ENCODE assay signal across 1 cellular context in genomic region chr19:41363753-41364545, GRCh38.
A peak's percentile ranks its signal among the peaks of the same experiment; 100 is the strongest.
TF ChIP-seq lines count a peak whose summit lies in the region.

A gene with protein sequence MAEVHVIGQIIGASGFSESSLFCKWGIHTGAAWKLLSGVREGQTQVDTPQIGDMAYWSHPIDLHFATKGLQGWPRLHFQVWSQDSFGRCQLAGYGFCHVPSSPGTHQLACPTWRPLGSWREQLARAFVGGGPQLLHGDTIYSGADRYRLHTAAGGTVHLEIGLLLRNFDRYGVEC (minus strand): TSS chr19:41364149. CDS start chr19:41363519, 630 bp downstream.

TF ChIP-seq in HepG2, 621 proteins besides CTCF, POLR2A, EP300 and RAD21 (continued from another document and continues in another):
- TF ChIP-seq ZNF704 (CRISPR knock-in tag; IDR thresholded peaks at IDR 0.05; ENCODE audit: borderline replicate concordance) = no peak
- no peak for TF ChIP-seq THRA (CRISPR knock-in tag; IDR thresholded peaks at IDR 0.05; ENCODE audit: borderline replicate concordance)
- TF ChIP-seq NPAS2 (CRISPR knock-in tag; IDR thresholded peaks at IDR 0.05; ENCODE audit: borderline replicate concordance) = no peak
- no peak for TF ChIP-seq SP1 (IDR thresholded peaks at IDR 0.05)
- TF ChIP-seq SP1 (CRISPR knock-in tag; IDR thresholded peaks at IDR 0.05) = peak; percentile 54
- TF ChIP-seq SALL2 (CRISPR knock-in tag; IDR thresholded peaks at IDR 0.05) = peak; percentile 14; the same call in 1 of the 2 replicates
- TF ChIP-seq ZSCAN5A (CRISPR knock-in tag; IDR thresholded peaks at IDR 0.05; ENCODE audit: borderline replicate concordance) = no peak
- no peak for TF ChIP-seq SUZ12 (IDR thresholded peaks at IDR 0.05; ENCODE audit: low read depth, low read length)
- TF ChIP-seq ZNF569 (CRISPR knock-in tag; IDR thresholded peaks at IDR 0.05; ENCODE audit: borderline replicate concordance) = no peak
- no peak for TF ChIP-seq ZFP36 (IDR thresholded peaks at IDR 0.05; ENCODE audit: borderline replicate concordance, low read depth, low read length, partially characterized antibody)
- TF ChIP-seq FIP1L1 (IDR thresholded peaks at IDR 0.05; ENCODE audit: borderline replicate concordance, insufficient read depth, low read depth, low read length) = no peak
- no peak for TF ChIP-seq EZH2 (conservative IDR thresholded peaks at IDR 0.05; ENCODE audit: low read depth, low read length)
- no peak for TF ChIP-seq ZNF883 (CRISPR knock-in tag; IDR thresholded peaks at IDR 0.05; ENCODE audit: not compliant biosample characterization)
- TF ChIP-seq ZFX (CRISPR knock-in tag; IDR thresholded peaks at IDR 0.05; ENCODE audit: low read depth) = peak; percentile 26
- TF ChIP-seq, protein P1, sequence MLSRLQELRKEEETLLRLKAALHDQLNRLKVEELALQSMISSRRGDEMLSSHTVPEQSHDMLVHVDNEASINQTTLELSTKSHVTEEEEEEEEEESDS (CRISPR knock-in tag; IDR thresholded peaks at IDR 0.05; ENCODE audit: borderline replicate concordance) = no peak
- no peak for TF ChIP-seq KDM1A (CRISPR knock-in tag; IDR thresholded peaks at IDR 0.05)
- no peak for TF ChIP-seq PRPF4 (IDR thresholded peaks at IDR 0.05; ENCODE audit: low read depth, low read length, poor library complexity, severe bottlenecking)
- no peak for TF ChIP-seq NCOA1 (CRISPR knock-in tag; IDR thresholded peaks at IDR 0.05)
- no peak for TF ChIP-seq NONO (IDR thresholded peaks at IDR 0.05)
- no peak for TF ChIP-seq NONO (CRISPR knock-in tag; conservative IDR thresholded peaks at IDR 0.05)
- TF ChIP-seq KLF11 (CRISPR knock-in tag; IDR thresholded peaks at IDR 0.05) = peak; percentile 71
- peak; percentile 76 for TF ChIP-seq ZNF687 (CRISPR knock-in tag; IDR thresholded peaks at IDR 0.05)
- no peak for TF ChIP-seq ZNF562 (CRISPR knock-in tag; IDR thresholded peaks at IDR 0.05; ENCODE audit: borderline replicate concordance)
- no peak for TF ChIP-seq BRCA1 (CRISPR knock-in tag; IDR thresholded peaks at IDR 0.05)
- TF ChIP-seq KLF12 (CRISPR knock-in tag; IDR thresholded peaks at IDR 0.05; ENCODE audit: borderline replicate concordance) = no peak
- TF ChIP-seq, protein P2, sequence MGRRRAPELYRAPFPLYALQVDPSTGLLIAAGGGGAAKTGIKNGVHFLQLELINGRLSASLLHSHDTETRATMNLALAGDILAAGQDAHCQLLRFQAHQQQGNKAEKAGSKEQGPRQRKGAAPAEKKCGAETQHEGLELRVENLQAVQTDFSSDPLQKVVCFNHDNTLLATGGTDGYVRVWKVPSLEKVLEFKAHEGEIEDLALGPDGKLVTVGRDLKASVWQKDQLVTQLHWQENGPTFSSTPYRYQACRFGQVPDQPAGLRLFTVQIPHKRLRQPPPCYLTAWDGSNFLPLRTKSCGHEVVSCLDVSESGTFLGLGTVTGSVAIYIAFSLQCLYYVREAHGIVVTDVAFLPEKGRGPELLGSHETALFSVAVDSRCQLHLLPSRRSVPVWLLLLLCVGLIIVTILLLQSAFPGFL (CRISPR knock-in tag; IDR thresholded peaks at IDR 0.05) = no peak
- TF ChIP-seq PCBP1 (IDR thresholded peaks at IDR 0.05; ENCODE audit: borderline replicate concordance, low read depth, low read length) = 0 out of 2 replicates have a peak, but pooled peaks have one; percentile 50
- TF ChIP-seq THAP9 (CRISPR knock-in tag; IDR thresholded peaks at IDR 0.05; ENCODE audit: borderline replicate concordance) = peak; percentile 64; the same call in 1 of the 2 replicates
- peak; percentile 87 for TF ChIP-seq SP4 (CRISPR knock-in tag; IDR thresholded peaks at IDR 0.05)
- peak; percentile 86; the same call in 1 of the 2 replicates for TF ChIP-seq KDM5A (IDR thresholded peaks at IDR 0.05; ENCODE audit: borderline replicate concordance, low read length)
- no peak for TF ChIP-seq ZNF609 (CRISPR knock-in tag; IDR thresholded peaks at IDR 0.05; ENCODE audit: borderline replicate concordance)
- no peak for TF ChIP-seq ZNF232 (CRISPR knock-in tag; IDR thresholded peaks at IDR 0.05; ENCODE audit: borderline replicate concordance)
- TF ChIP-seq NFRKB (IDR thresholded peaks at IDR 0.05) = 0 out of 2 replicates have a peak, but pooled peaks have one; percentile 13
- TF ChIP-seq DZIP1 (CRISPR knock-in tag; IDR thresholded peaks at IDR 0.05) = no peak
- no peak for TF ChIP-seq ZFP36L1 (CRISPR knock-in tag; IDR thresholded peaks at IDR 0.05)
